Comparison of ENCODE assay signal across 17 cellular contexts in the genomic region with DNA sequence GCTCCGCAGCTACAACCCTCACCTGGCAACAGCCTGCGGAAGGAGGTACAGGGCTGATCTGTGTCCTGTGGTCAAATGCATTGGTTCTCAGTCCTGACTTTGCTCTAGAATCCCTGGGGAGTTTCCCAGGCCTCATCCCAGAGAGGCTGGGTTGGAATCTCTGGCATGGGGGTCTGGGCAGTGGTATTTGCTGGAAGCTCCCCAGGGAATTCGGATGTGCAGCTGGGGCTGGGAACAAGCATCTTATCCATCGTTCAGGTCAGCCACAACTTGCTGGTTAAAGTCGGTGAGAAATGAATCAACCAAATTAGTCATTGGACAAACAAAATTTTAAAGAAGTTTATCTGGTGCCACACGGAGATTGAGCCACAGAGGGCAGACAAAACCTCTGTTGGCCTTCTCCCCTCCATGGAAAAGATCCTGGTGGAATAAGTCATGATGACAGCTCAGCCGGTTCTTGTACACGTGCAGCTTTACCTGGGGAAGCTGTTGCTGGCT.
A peak's percentile ranks its signal among the peaks of the same experiment; 100 is the strongest.
DNase-seq lines count a peak whose midpoint lies in the region; ATAC-seq and TF ChIP-seq lines count a peak whose summit lies in the region.
"Had no signal": no experiment of that assay in that cellular context is flagged by ENCODE, and none has a peak within 500 bp of the region (broad histone marks: within the 10 kb centered on the region; RNA-seq: fewer than 3 reads in every experiment).

No MANE protein-coding gene starts in this region.

- no peaks in the 10 kb centered on the region for H3F3A ChIP-seq in smooth muscle cell (ENCODE audit: low read depth)

- no peak overlapping the region for H3K4me2 ChIP-seq in smooth muscle cell

- no peak overlapping the region for H3K4me3 Mint-ChIP-seq in stimulated activated memory B cell treated with anti-CD40 and anti-IgM and Interleukin-4, amounts not matched to agents 10 μg/mL and 1 μg/mL and 100 μg/mL, for 72 hours
- H3K4me3 Mint-ChIP-seq: activated T-helper 17 cell treated with anti-CD3 and anti-CD28 coated beads, Interleukin-2, amount 50 U/mL, for 72 hours; H9; IgD-negative memory B cell; naive B cell had no signal

- H3K9me3 Mint-ChIP-seq in stimulated activated memory B cell treated with anti-CD40 and anti-IgM and Interleukin-4, amounts not matched to agents 10 μg/mL and 1 μg/mL and 100 μg/mL, for 72 hours, result no peaks in the 10 kb centered on the region
- H3K9me3 Mint-ChIP-seq: activated T-helper 17 cell treated with anti-CD3 and anti-CD28 coated beads, Interleukin-2, amount 50 U/mL, for 72 hours had no signal

- H3K36me3 Mint-ChIP-seq in stimulated activated memory B cell treated with anti-CD40 and anti-IgM and Interleukin-4, amounts not matched to agents 10 μg/mL and 1 μg/mL and 100 μg/mL, for 72 hours, result no peaks in the 10 kb centered on the region
- H3K36me3 Mint-ChIP-seq: IgD-negative memory B cell, naive B cell had no signal

- H3K36me3 ChIP-seq in SJSA1 (no peaks in the 10 kb centered on the region), smooth muscle cell (ENCODE audit: low read depth) (no peaks in the 10 kb centered on the region)
- H3K36me3 ChIP-seq: tibial artery had no signal

- peak; percentile 11 for DNase-seq in GM04503 (ENCODE audit: low read depth)
- DNase-seq in SJSA1 (ENCODE audit: low read depth in 1 of 2, low spot score in 2 of 2), result peak; percentile 88 to 95
- DNase-seq in fibroblast of peridontal ligament (ENCODE audit: extremely low read depth), result peak; percentile 65
- no peak for DNase-seq in smooth muscle cell (lab: John Stamatoyannopoulos, UW; ENCODE audit: unreplicated experiment)
- DNase-seq in NCI-H510A treated with DMSO at 0.1 percent for 48 hours (lab: John Stamatoyannopoulos, UW), result no peak
- no peak for DNase-seq in SKM-1 (lab: John Stamatoyannopoulos, UW; ENCODE audit: unreplicated experiment)
- DNase-seq: activated CD4-positive, alpha-beta T cell treated with anti-CD3 and anti-CD28 coated beads, Interleukin-2, amount 50 U/mL, for 1 hour; central memory CD4-positive, alpha-beta T cell; foreskin melanocyte; H9; naive B cell; NCI-H1930; tibial artery had no signal

- H3K79me2 ChIP-seq in smooth muscle cell (ENCODE audit: low read depth), result no peaks in the 10 kb centered on the region

- H4K20me1 ChIP-seq in smooth muscle cell (ENCODE audit: low read depth), result no peaks in the 10 kb centered on the region

- TF ChIP-seq CTCF in smooth muscle cell (IDR thresholded peaks at IDR 0.05; ENCODE audit: borderline replicate concordance, insufficient read depth, poor library complexity, severe bottlenecking), result no peak

- H3K4me1 Mint-ChIP-seq in stimulated activated memory B cell treated with anti-CD40 and anti-IgM and Interleukin-4, amounts not matched to agents 10 μg/mL and 1 μg/mL and 100 μg/mL, for 72 hours, result no peaks in the 10 kb centered on the region
- H3K4me1 Mint-ChIP-seq: activated T-helper 17 cell treated with anti-CD3 and anti-CD28 coated beads, Interleukin-2, amount 50 U/mL, for 72 hours; IgD-negative memory B cell; naive B cell had no signal

- H3K9me3 ChIP-seq in SJSA1 (replicated peaks) (no peaks in the 10 kb centered on the region), smooth muscle cell (replicated peaks; ENCODE audit: low read depth) (no peaks in the 10 kb centered on the region)
- H3K9me3 ChIP-seq: tibial artery had no signal

- no peak overlapping the region for H3K27ac Mint-ChIP-seq in stimulated activated memory B cell treated with anti-CD40 and anti-IgM and Interleukin-4, amounts not matched to agents 10 μg/mL and 1 μg/mL and 100 μg/mL, for 72 hours
- H3K27ac Mint-ChIP-seq: activated T-helper 17 cell treated with anti-CD3 and anti-CD28 coated beads, Interleukin-2, amount 50 U/mL, for 72 hours; H9; IgD-negative memory B cell; naive B cell had no signal

- no peaks in the 10 kb centered on the region for H3K27me3 ChIP-seq in SJSA1 (replicated peaks)
- no peaks in the 10 kb centered on the region for H3K27me3 ChIP-seq in smooth muscle cell (ENCODE audit: low read depth)

- H3K4me3 ChIP-seq in SJSA1 (no peak overlapping the region), smooth muscle cell (no peak overlapping the region)
- H3K4me3 ChIP-seq: tibial artery had no signal

- 45% methylated on average over 8 of the region's 8 CpGs for WGBS in smooth muscle cell (ENCODE audit: low lambda C conversion rate)

- no peak overlapping the region for H2AFZ ChIP-seq in smooth muscle cell (ENCODE audit: low read depth)

- H3K4me1 ChIP-seq in SJSA1 (replicated peaks) (peaks cover 23% of the 10 kb centered on the region), smooth muscle cell (ENCODE audit: low read depth) (no peaks in the 10 kb centered on the region)

- H3K9ac ChIP-seq in smooth muscle cell (ENCODE audit: low read depth), result no peak overlapping the region

- peaks cover 11% of the 10 kb centered on the region for H3K27me3 Mint-ChIP-seq in stimulated activated memory B cell treated with anti-CD40 and anti-IgM and Interleukin-4, amounts not matched to agents 10 μg/mL and 1 μg/mL and 100 μg/mL, for 72 hours

- H3K27ac ChIP-seq in SJSA1 (peak overlapping the region; percentile 58), smooth muscle cell (ENCODE audit: low read depth) (peak overlapping the region; percentile 34)
- H3K27ac ChIP-seq: tibial artery had no signal

- no peak for ATAC-seq in HG03460 (IDR thresholded peaks at IDR 0.05; ENCODE audit: unreplicated experiment)
- no peak for ATAC-seq in stimulated activated memory B cell treated with anti-CD40 and anti-IgM and Interleukin-4, amounts not matched to agents 10 μg/mL and 1 μg/mL and 100 μg/mL, for 72 hours
- ATAC-seq: activated T-helper 17 cell treated with anti-CD3 and anti-CD28 coated beads, Interleukin-2, amount 50 U/mL, for 72 hours had no signal

Comparison
In these comparisons a context has a peak if more than half of its experiments do, and no peak if none do; other contexts are left out.
1. DNase-seq: peak in GM04503 (single experiment), SJSA1 (2 of 2) and fibroblast of peridontal ligament (single experiment); none in smooth muscle cell (single experiment), NCI-H510A treated with DMSO at 0.1 percent for 48 hours (single experiment) and SKM-1 (single experiment).